In genomic region chr1:59936358-59936821, GRCh38 we compare ENCODE assay signal across 21 cellular contexts. TPM values are rescaled to one million over a fixed set of nuclear protein-coding genes. Genes with fewer than 3 reads are reported as not detected.
DNase-seq lines count a peak whose midpoint lies in the region; ATAC-seq, FAIRE-seq and TF ChIP-seq lines count a peak whose summit lies in the region.
"Had no signal": no experiment of that assay in that cellular context is flagged by ENCODE, and none has a peak within 500 bp of the region (broad histone marks: within the 10 kb centered on the region; RNA-seq: fewer than 3 reads in every experiment).

No MANE protein-coding gene starts in this region.

- WGBS in right lobe of liver (ENCODE audit: insufficient coverage, low coverage, low lambda C conversion rate, missing lambda C conversion rate), result 36% methylated on average over 5 of the region's 5 CpGs
- 48 to 65% (median 56%) methylated on average over 5 of the region's 5 CpGs for WGBS in small intestine, 3 donors

- H3K27ac ChIP-seq in right lobe of liver (peak overlapping the region; percentile 77 to 90 (median 88)), small intestine (ENCODE audit: low read depth in 1 of 2, low read length in 1 of 2) (no peak overlapping the region)

- no peak for TF ChIP-seq CTCF in right lobe of liver (IDR thresholded peaks at IDR 0.05)

- H3K4me3 ChIP-seq in right lobe of liver (peak overlapping the region in 2 of 3 donors; percentile 11 to 16), small intestine (ENCODE audit: low read depth in 1 of 2, low read length in 2 of 2) (no peak overlapping the region)
- H3K4me3 ChIP-seq: HAP-1 had no signal

- H3K9me3 ChIP-seq in right lobe of liver (no peaks in the 10 kb centered on the region), small intestine (ENCODE audit: control insufficient read depth, low read depth) (no peaks in the 10 kb centered on the region)
- H3K9me3 ChIP-seq: HAP-1 had no signal

- FAIRE-seq in small intestine (lab: Jason Lieb, UNC), result no peak
- FAIRE-seq: GM12891, GM18507, H54 had no signal

- ATAC-seq in left lobe of liver (peak; percentile 77), right lobe of liver (peak; percentile 74 to 87 (median 85)), GM21825 (IDR thresholded peaks at IDR 0.05; ENCODE audit: unreplicated experiment) (no peak), HG03039 (IDR thresholded peaks at IDR 0.05; ENCODE audit: unreplicated experiment) (no peak)

- intact Hi-C loops in right lobe of liver (cut with DNase I), result no loop called here

- DNase-seq in left lobe of liver (ENCODE audit: low spot score), result peak; percentile 80
- DNase-seq in right lobe of liver, result peak; percentile 22 to 78 (median 56)
- peak; percentile 41 for DNase-seq in small intestine
- DNase-seq in HUDEP-2 (lab: John Stamatoyannopoulos, UW; ENCODE audit: unreplicated experiment in 76 of 76), result no peak
- DNase-seq: C1 segment of cervical spinal cord; Calu3; CD4-positive, alpha-beta memory T cell; COR-L47; DMS53; DMS79 treated with DMSO at 0.1 percent for 48 hours; GF-D8; GOT3; HFFc6 had no signal

- TF ChIP-seq POLR2A in right lobe of liver (IDR thresholded peaks at IDR 0.05), result no peak

- H3K27me3 ChIP-seq in right lobe of liver (no peaks in the 10 kb centered on the region), small intestine (ENCODE audit: control insufficient read depth in 2 of 2, insufficient read depth in 2 of 2, low read length in 2 of 2) (no peaks in the 10 kb centered on the region)

- H3K36me3 ChIP-seq in right lobe of liver, result no peaks in the 10 kb centered on the region
- H3K36me3 ChIP-seq in small intestine (ENCODE audit: control insufficient read depth in 2 of 2, insufficient read depth in 2 of 2, low read length in 2 of 2), result no peaks in the 10 kb centered on the region
- H3K36me3 ChIP-seq: HAP-1 had no signal

- H3K4me1 ChIP-seq in right lobe of liver, result peaks cover 0 to 38% (median 20%) of the 10 kb centered on the region in 4 donors
- H3K4me1 ChIP-seq in small intestine (ENCODE audit: control insufficient read depth in 2 of 2, insufficient read depth in 1 of 2, low read depth in 1 of 2, low read length in 1 of 2), result no peaks in the 10 kb centered on the region
- H3K4me1 ChIP-seq: HAP-1 had no signal

RNA-seq across cellular contexts. Expression of gene CYP2J2, which starts 9.8 kb away (rescaled TPM):
- 61.9 TPM for total RNA-seq in left lobe of liver
- 100 to 1,000 TPM in 2 of 6 experiments, 10 to 100 TPM in 4; 38.8 to 125 (median 76.5) TPM for total RNA-seq in right lobe of liver
- 10 to 100 TPM; 24.2 to 87.4 (median 48.4) TPM for polyA plus RNA-seq in small intestine
- total RNA-seq: A172, G401 had no signal

Comparison
In these comparisons a context has a peak if more than half of its experiments do, and no peak if none do; other contexts are left out.
1. ATAC-seq: peak in left lobe of liver (single experiment) and right lobe of liver (4 of 4); none in GM21825 (single experiment) and HG03039 (single experiment).
2. DNase-seq: peak in left lobe of liver (single experiment), right lobe of liver (3 of 3) and small intestine (single experiment); none in HUDEP-2 (0 of 76).
3. H3K27ac ChIP-seq: peak in right lobe of liver (3 of 3); none in small intestine (0 of 2).
4. H3K4me3 ChIP-seq: peak in right lobe of liver (2 of 3); none in small intestine (0 of 2).